In the genomic region with DNA sequence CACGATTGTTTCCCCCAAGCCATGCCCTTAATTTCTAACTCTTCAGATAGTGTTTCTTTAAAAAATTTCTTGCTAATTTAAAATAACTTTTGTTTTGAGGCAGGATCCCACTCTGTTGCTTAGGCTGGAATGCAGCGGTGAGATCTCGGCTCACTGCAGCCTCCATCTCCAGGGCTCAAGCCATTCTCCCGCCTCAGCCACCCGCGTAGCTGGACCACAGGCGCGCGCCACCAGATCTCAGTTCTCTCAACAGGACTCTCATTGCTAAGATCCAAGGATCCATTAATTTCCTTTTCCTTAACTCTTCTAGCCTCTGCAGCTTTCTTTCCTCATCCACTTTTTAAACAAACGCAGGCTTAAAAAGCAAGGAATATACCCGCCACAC, we compare ENCODE assay signal across 8 cellular contexts. TPM values are rescaled to one million over a fixed set of nuclear protein-coding genes. Genes with fewer than 3 reads are reported as not detected.
DNase-seq lines count a peak whose midpoint lies in the region; ATAC-seq, FAIRE-seq and TF ChIP-seq lines count a peak whose summit lies in the region.

No MANE protein-coding gene starts in this region.

- FAIRE-seq in D721Med (lab: Jason Lieb, UNC) = no peak

- TF ChIP-seq CTCF in 22Rv1 (IDR thresholded peaks at IDR 0.05) = no peak
- TF ChIP-seq CTCF in kidney epithelial cell (IDR thresholded peaks at IDR 0.05; ENCODE audit: insufficient read depth, low read length, poor library complexity, severe bottlenecking) = no peak
- TF ChIP-seq CTCF in D721Med (IDR thresholded peaks at IDR 0.05; ENCODE audit: insufficient read depth, missing control alignments) = no peak

- H3K4me3 ChIP-seq in adipocyte (ENCODE audit: low read length) = peak overlapping the region; percentile 87
- peak overlapping the region; percentile 87 for H3K4me3 ChIP-seq in kidney epithelial cell (ENCODE audit: low read depth, low read length)

- H3K36me3 ChIP-seq in adipocyte (ENCODE audit: control insufficient read depth, insufficient read depth, low read length, severe bottlenecking) = peaks cover 10% of the 10 kb centered on the region
- no peaks in the 10 kb centered on the region for H3K36me3 ChIP-seq in kidney epithelial cell (ENCODE audit: control insufficient read depth, insufficient read depth, low read length)

- peak; percentile 49 for ATAC-seq in GM19372 (IDR thresholded peaks at IDR 0.05; ENCODE audit: low read depth, unreplicated experiment)
- peak; percentile 61 for ATAC-seq in HG03354 (IDR thresholded peaks at IDR 0.05; ENCODE audit: poor library complexity, severe bottlenecking, unreplicated experiment)

- H3K27ac ChIP-seq in 22Rv1 (peak overlapping the region; percentile 91), temporal lobe (ENCODE audit: low read depth, low read length) (peak overlapping the region; percentile 56)

- peak overlapping the region; percentile 99 for H3K9ac ChIP-seq in adipocyte (ENCODE audit: low read length)

- no peaks in the 10 kb centered on the region for H3K27me3 ChIP-seq in adipocyte (replicated peaks; ENCODE audit: control insufficient read depth, insufficient read depth, low read length)
- H3K27me3 ChIP-seq in kidney epithelial cell (ENCODE audit: control insufficient read depth, insufficient read depth, low read length) = no peaks in the 10 kb centered on the region

- H3K4me1 ChIP-seq in adipocyte (ENCODE audit: control insufficient read depth, insufficient read depth, low read length) = peaks cover 26% of the 10 kb centered on the region

- no peaks in the 10 kb centered on the region for H3K9me3 ChIP-seq in adipocyte (ENCODE audit: control insufficient read depth, low read length)

- no peak for DNase-seq in adipocyte (ENCODE audit: low read depth)
- DNase-seq in kidney epithelial cell (ENCODE audit: low read depth) = no peak
- DNase-seq in D721Med (ENCODE audit: insufficient read length, low spot score) = no peak
- no peak for DNase-seq in DMS153 treated with DMSO at 0.1 percent for 48 hours (lab: John Stamatoyannopoulos, UW; ENCODE audit: unreplicated experiment)

RNA-seq across cellular contexts. Expression of gene MED17, which starts 0.3 kb away (rescaled TPM):
- 48.4 and 51.4 TPM in 2 replicates for total RNA-seq in kidney epithelial cell
- 41.6 TPM for total RNA-seq in temporal lobe

RNA-seq across cellular contexts. Expression of gene C11orf54, which starts 42.3 kb away (rescaled TPM):
- 30.5 and 33.2 TPM in 2 replicates for total RNA-seq in kidney epithelial cell
- 28.5 TPM for total RNA-seq in temporal lobe

RNA-seq across cellular contexts. Expression of gene TAF1D, which starts 42.5 kb away (rescaled TPM):
- total RNA-seq in kidney epithelial cell (125 and 142 TPM in 2 replicates), temporal lobe (131 TPM)
